ENCODE assay signal across 8 cellular contexts in genomic region chr14:103401223-103402214, GRCh38. TPM values are rescaled to one million over a fixed set of nuclear protein-coding genes. Genes with fewer than 3 reads are reported as not detected.
DNase-seq lines count a peak whose midpoint lies in the region; ATAC-seq and TF ChIP-seq lines count a peak whose summit lies in the region.

No MANE protein-coding gene starts in this region.

- POLR2A ChIA-PET in Caco-2 (lab: Charles Lee): no interaction called here

- peak overlapping the region; percentile 53 for H3K27ac ChIP-seq in CD4-positive, CD25-positive, alpha-beta regulatory T cell (ENCODE audit: insufficient read depth, low read length, poor library complexity, severe bottlenecking)
- peak overlapping the region; percentile 96 for H3K27ac ChIP-seq in mesodermal cell (ENCODE audit: low read depth, low read length, severe bottlenecking)

- no peaks in the 10 kb centered on the region for H3K9me3 Mint-ChIP-seq in CD4-positive, CD25-positive, alpha-beta regulatory T cell
- H3K9me3 Mint-ChIP-seq in Caco-2 (ENCODE audit: unreplicated experiment): no peaks in the 10 kb centered on the region

- DNase-seq in CD4-positive, CD25-positive, alpha-beta regulatory T cell: peak in 1 of 3 donors; percentile 53
- DNase-seq in cardiac fibroblast (ENCODE audit: low read depth in 2 of 2) (peak; percentile 72 to 88), iPS-NIHi7 (ENCODE audit: extremely low spot score) (no peak), SHP77 treated with DMSO at 0.1 percent for 48 hours (lab: John Stamatoyannopoulos, UW) (no peak), Caco-2 (no peak)

- H3K36me3 ChIP-seq in CD4-positive, CD25-positive, alpha-beta regulatory T cell (ENCODE audit: control insufficient read depth, insufficient read depth, low read length): peaks cover 5% of the 10 kb centered on the region
- peaks cover 4% of the 10 kb centered on the region; the same call in 1 of the 2 replicates for H3K36me3 ChIP-seq in Loucy (ENCODE audit: insufficient read depth, low read length)
- H3K36me3 ChIP-seq in mesodermal cell (ENCODE audit: control insufficient read depth, insufficient read depth, low read length): peaks cover 15% of the 10 kb centered on the region
- no peaks in the 10 kb centered on the region for H3K36me3 ChIP-seq in Caco-2 (ENCODE audit: control insufficient read depth, insufficient read depth, low read length)

- ATAC-seq in CD4-positive, CD25-positive, alpha-beta regulatory T cell (ENCODE audit: low read depth in 2 of 2): peak; percentile 60 to 63
- no peak for ATAC-seq in HG03280 (IDR thresholded peaks at IDR 0.05; ENCODE audit: unreplicated experiment)

- no peak overlapping the region for H3K9ac ChIP-seq in Loucy (ENCODE audit: low read depth, low read length, poor library complexity, severe bottlenecking)

- peaks cover 89% of the 10 kb centered on the region for H3K79me2 ChIP-seq in Loucy (ENCODE audit: insufficient read depth, low read length)

- 59 to 83% methylated on average over 5 to 6 of the region's 10 CpGs for WGBS in mesodermal cell (ENCODE audit: insufficient coverage in 2 of 2), 2 experiments

- H2AFZ ChIP-seq in Loucy (ENCODE audit: low read length): no peak overlapping the region

- no peaks in the 10 kb centered on the region for H3K9me2 ChIP-seq in Loucy (replicated peaks; ENCODE audit: low read depth, low read length)

- CTCF ChIA-PET in Caco-2 (lab: Charles Lee): interaction anchor here (0.6 kb wide), 1 partner anchor 39 kb away, joined by 3 read pairs; no protein-coding TSS in a partner anchor

- BruUV-seq in Caco-2 (replicated peaks; lab: Mats Ljungman, UMichigan): no TSS peak

- H3K27me3 ChIP-seq in CD4-positive, CD25-positive, alpha-beta regulatory T cell (ENCODE audit: control insufficient read depth, insufficient read depth, low read length): no peaks in the 10 kb centered on the region
- H3K27me3 ChIP-seq in Loucy (ENCODE audit: insufficient read depth, low read length, poor library complexity, severe bottlenecking) (no peaks in the 10 kb centered on the region), Caco-2 (replicated peaks; ENCODE audit: control insufficient read depth, insufficient read depth, low read length) (no peaks in the 10 kb centered on the region)

- intact Hi-C loops in Caco-2 (cut with micrococcal nuclease; ENCODE audit: unreplicated experiment): no loop called here

- H3K36me3 Mint-ChIP-seq in CD4-positive, CD25-positive, alpha-beta regulatory T cell: peaks cover 3% of the 10 kb centered on the region
- no peaks in the 10 kb centered on the region for H3K36me3 Mint-ChIP-seq in Caco-2 (ENCODE audit: insufficient read depth, unreplicated experiment)

- peak overlapping the region; percentile 47 for H3K4me3 ChIP-seq in CD4-positive, CD25-positive, alpha-beta regulatory T cell (ENCODE audit: low read depth, low read length)
- H3K4me3 ChIP-seq in Loucy (ENCODE audit: low read length, poor library complexity, severe bottlenecking) (no peak overlapping the region), cardiac fibroblast (replicated peaks in 1 of 2; ENCODE audit: low read depth in 2 of 2, low read length in 2 of 2) (peak overlapping the region in 1 of 2 donors; percentile 16), mesodermal cell (ENCODE audit: extremely low read depth, insufficient read depth, low read length, poor library complexity, severe bottlenecking) (no peak overlapping the region), Caco-2 (ENCODE audit: low read depth, low read length) (no peak overlapping the region)

- TF ChIP-seq CTCF in Loucy (conservative IDR thresholded peaks at IDR 0.05; ENCODE audit: low read length): no peak
- no peak for TF ChIP-seq CTCF in cardiac fibroblast (IDR thresholded peaks at IDR 0.05; ENCODE audit: low read depth, low read length)
- no peak for TF ChIP-seq CTCF in Caco-2 (IDR thresholded peaks at IDR 0.05; ENCODE audit: insufficient read depth in 1 of 2, low read depth in 1 of 2, low read length in 1 of 2, severe bottlenecking in 1 of 2, unreplicated experiment in 1 of 2)

- peaks cover 47 to 78% (median 60%) of the 10 kb centered on the region in 4 donors for H3K4me1 Mint-ChIP-seq in CD4-positive, CD25-positive, alpha-beta regulatory T cell
- H3K4me1 Mint-ChIP-seq in Caco-2 (ENCODE audit: low read depth, unreplicated experiment): peaks cover 14% of the 10 kb centered on the region

- no peaks in the 10 kb centered on the region for H3F3A ChIP-seq in Loucy (ENCODE audit: low read depth)

- no peaks in the 10 kb centered on the region for H3K9me3 ChIP-seq in CD4-positive, CD25-positive, alpha-beta regulatory T cell (ENCODE audit: control insufficient read depth in 2 of 2, low read length in 2 of 2)
- H3K9me3 ChIP-seq in Loucy (ENCODE audit: insufficient read depth, low read depth, low read length) (no peaks in the 10 kb centered on the region), mesodermal cell (ENCODE audit: control insufficient read depth, low read length) (no peaks in the 10 kb centered on the region), Caco-2 (no peaks in the 10 kb centered on the region)

- peaks cover 49% of the 10 kb centered on the region for H3K4me1 ChIP-seq in CD4-positive, CD25-positive, alpha-beta regulatory T cell (ENCODE audit: control insufficient read depth, insufficient read depth, low read length, poor library complexity, severe bottlenecking)
- H3K4me1 ChIP-seq in Loucy (ENCODE audit: insufficient read depth, low read length, poor library complexity, severe bottlenecking) (peaks cover 36% of the 10 kb centered on the region), mesodermal cell (ENCODE audit: control insufficient read depth, insufficient read depth, low read length, poor library complexity, severe bottlenecking) (peaks cover 34% of the 10 kb centered on the region), Caco-2 (no peaks in the 10 kb centered on the region)

- H3K4me3 Mint-ChIP-seq in CD4-positive, CD25-positive, alpha-beta regulatory T cell: peak overlapping the region; percentile 46 to 62 (median 56)
- H3K4me3 Mint-ChIP-seq in Caco-2 (ENCODE audit: unreplicated experiment): no peak overlapping the region

- H3K4me2 ChIP-seq in Loucy (ENCODE audit: low read depth, low read length, poor library complexity, severe bottlenecking): peak overlapping the region; percentile 47

- no peaks in the 10 kb centered on the region for H3K27me3 Mint-ChIP-seq in CD4-positive, CD25-positive, alpha-beta regulatory T cell
- H3K27me3 Mint-ChIP-seq in Caco-2 (ENCODE audit: insufficient read depth, unreplicated experiment): no peaks in the 10 kb centered on the region

- H3K27ac Mint-ChIP-seq in CD4-positive, CD25-positive, alpha-beta regulatory T cell: peak overlapping the region; percentile 42 to 96 (median 78)
- H3K27ac Mint-ChIP-seq in Caco-2 (ENCODE audit: unreplicated experiment): no peak overlapping the region

- H4K20me1 ChIP-seq in Loucy (ENCODE audit: insufficient read depth, low read length, poor library complexity, severe bottlenecking): peaks cover 74% of the 10 kb centered on the region

RNA-seq across cellular contexts. Expression of gene MARK3, which starts 16.3 kb away (rescaled TPM):
- 147 TPM for total RNA-seq in CD4-positive, CD25-positive, alpha-beta regulatory T cell
- 10 to 100 TPM; 33.5 to 41.6 (median 36.1) TPM for polyA plus RNA-seq in CD4-positive, CD25-positive, alpha-beta regulatory T cell
- 78.3 TPM for polyA plus RNA-seq in mesodermal cell (2013, experiment 1 of 2)
- 77.2 TPM for polyA plus RNA-seq in mesodermal cell (2013, experiment 2 of 2)
- total RNA-seq in Caco-2 (2022): 71.6 and 78.0 TPM in 2 replicates

Comparison
In these comparisons a context has a peak if more than half of its experiments do, and no peak if none do; other contexts are left out.
1. DNase-seq: peak in cardiac fibroblast (2 of 2); none in iPS-NIHi7 (single experiment), SHP77 treated with DMSO at 0.1 percent for 48 hours (single experiment) and Caco-2 (0 of 2).